ENCODE assay signal across 7 cellular contexts in the genomic region with DNA sequence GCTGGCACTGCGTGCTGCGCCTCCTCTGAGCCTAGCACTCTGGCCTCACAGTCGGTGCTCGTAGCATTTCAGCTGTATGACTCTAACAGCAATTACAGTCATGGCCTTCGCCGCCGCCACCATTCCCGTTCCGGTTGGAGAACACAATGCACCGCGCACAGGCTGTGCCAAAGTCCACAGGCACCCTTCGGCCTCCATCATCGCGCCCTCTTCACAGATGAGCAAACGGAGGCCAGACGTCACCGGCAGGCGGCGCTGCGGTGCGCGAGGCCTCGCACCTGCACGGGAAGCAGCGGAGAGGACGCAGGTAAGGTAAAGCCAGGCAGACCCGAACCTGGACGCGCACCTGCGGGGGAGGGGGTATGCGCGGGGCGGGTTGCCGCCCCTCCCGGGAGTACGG.
A peak's percentile ranks its signal among the peaks of the same experiment; 100 is the strongest.
DNase-seq lines count a peak whose midpoint lies in the region; ATAC-seq and TF ChIP-seq lines count a peak whose summit lies in the region.

No MANE protein-coding gene starts in this region.

- no peaks in the 10 kb centered on the region for H3K9me3 Mint-ChIP-seq in stimulated activated naive CD8-positive, alpha-beta T cell treated with anti-CD3 and anti-CD28 coated beads, Interleukin-15, amount 100 ng/mL, for 72 hours

- no peak overlapping the region for H3K27ac ChIP-seq in Panc1 (ENCODE audit: low read length)
- H3K27ac ChIP-seq in right lobe of liver, result no peak overlapping the region
- H3K27ac ChIP-seq in MM.1S (ENCODE audit: low read length), result no peak overlapping the region

- TF ChIP-seq CTCF in Panc1 (IDR thresholded peaks at IDR 0.05) (peak; percentile 65), right lobe of liver (IDR thresholded peaks at IDR 0.05) (peak in 3 of 4 donors; percentile 17 to 38 (median 27)), MM.1S (IDR thresholded peaks at IDR 0.05; ENCODE audit: low read length) (no peak)

- H2AFZ ChIP-seq in MM.1S (ENCODE audit: low read length), result no peak overlapping the region

- H3K27me3 ChIP-seq in Panc1 (ENCODE audit: control insufficient read depth, insufficient read depth, low read length), result no peaks in the 10 kb centered on the region
- peaks cover 0 to 5% of the 10 kb centered on the region in 2 donors for H3K27me3 ChIP-seq in right lobe of liver
- H3K27me3 ChIP-seq in MM.1S (replicated peaks; ENCODE audit: insufficient read depth, low read length), result no peaks in the 10 kb centered on the region

- H3K4me3 ChIP-seq in Panc1 (ENCODE audit: low read depth in 2 of 2, low read length in 2 of 2), result no peak overlapping the region
- H3K4me3 ChIP-seq in right lobe of liver, result no peak overlapping the region
- no peak overlapping the region for H3K4me3 ChIP-seq in MM.1S (ENCODE audit: low read length)

- POLR2A ChIA-PET in Panc1 (lab: Charles Lee), result no interaction called here

- WGBS in right lobe of liver (ENCODE audit: insufficient coverage, low coverage, low lambda C conversion rate, missing lambda C conversion rate), result 5% methylated on average over 4 of the region's 36 CpGs

- CTCF ChIA-PET in Panc1 (lab: Charles Lee), result no interaction called here

- no peaks in the 10 kb centered on the region for H3K9me2 ChIP-seq in MM.1S (replicated peaks; ENCODE audit: insufficient read depth, low read length)

- H3K27ac Mint-ChIP-seq in stimulated activated naive CD8-positive, alpha-beta T cell treated with anti-CD3 and anti-CD28 coated beads, Interleukin-15, amount 100 ng/mL, for 72 hours, result no peak overlapping the region

- H3K9me3 ChIP-seq in Panc1 (ENCODE audit: control insufficient read depth, insufficient read depth, low read depth, low read length), result no peaks in the 10 kb centered on the region
- no peaks in the 10 kb centered on the region for H3K9me3 ChIP-seq in right lobe of liver
- no peaks in the 10 kb centered on the region for H3K9me3 ChIP-seq in MM.1S (replicated peaks; ENCODE audit: insufficient read depth, low read length)

- H3K4me3 Mint-ChIP-seq in stimulated activated naive CD8-positive, alpha-beta T cell treated with anti-CD3 and anti-CD28 coated beads, Interleukin-15, amount 100 ng/mL, for 72 hours, result peak overlapping the region; percentile 28 to 63

- H3K79me2 ChIP-seq in MM.1S (ENCODE audit: low read length), result no peaks in the 10 kb centered on the region

- no peak for TF ChIP-seq POLR2A in right lobe of liver (IDR thresholded peaks at IDR 0.05)

- H3K9ac ChIP-seq in MM.1S (ENCODE audit: low read length), result no peak overlapping the region

- intact Hi-C loops in Panc1 (cut with micrococcal nuclease; ENCODE audit: unreplicated experiment) (loop anchor here (5.0 kb wide), 1 partner anchor 136 kb away; no protein-coding TSS in a partner anchor), right lobe of liver (cut with DNase I) (loop anchor here in 1 of 2 donors (5.0 to 10.0 kb wide), 2 partner anchors 79 to 136 kb away; no protein-coding TSS in a partner anchor)

- H3K4me1 ChIP-seq in Panc1 (ENCODE audit: control insufficient read depth, insufficient read depth, low read length) (no peaks in the 10 kb centered on the region), right lobe of liver (peaks cover 0 to 9% (median 0%) of the 10 kb centered on the region in 4 donors), MM.1S (ENCODE audit: low read length) (no peaks in the 10 kb centered on the region)

- H3F3A ChIP-seq in MM.1S (ENCODE audit: insufficient read depth, low read length), result no peaks in the 10 kb centered on the region

- H4K20me1 ChIP-seq in MM.1S (ENCODE audit: insufficient read depth, low read length), result no peaks in the 10 kb centered on the region

- no peak for ATAC-seq in Panc1
- no peak for ATAC-seq in right lobe of liver
- peak; percentile 61 for ATAC-seq in stimulated activated naive CD8-positive, alpha-beta T cell treated with anti-CD3 and anti-CD28 coated beads, Interleukin-15, amount 100 ng/mL, for 72 hours
- no peak for ATAC-seq in HG03108 (IDR thresholded peaks at IDR 0.05; ENCODE audit: unreplicated experiment)

- peaks cover 93% of the 10 kb centered on the region for H3K27me3 Mint-ChIP-seq in stimulated activated naive CD8-positive, alpha-beta T cell treated with anti-CD3 and anti-CD28 coated beads, Interleukin-15, amount 100 ng/mL, for 72 hours

- H3K36me3 ChIP-seq in Panc1 (ENCODE audit: control insufficient read depth, insufficient read depth, low read length), result no peaks in the 10 kb centered on the region
- no peaks in the 10 kb centered on the region for H3K36me3 ChIP-seq in right lobe of liver
- no peaks in the 10 kb centered on the region for H3K36me3 ChIP-seq in MM.1S (replicated peaks; ENCODE audit: insufficient read depth, low read length)

- peaks cover 19% of the 10 kb centered on the region for H3K4me1 Mint-ChIP-seq in stimulated activated naive CD8-positive, alpha-beta T cell treated with anti-CD3 and anti-CD28 coated beads, Interleukin-15, amount 100 ng/mL, for 72 hours

- H3K4me2 ChIP-seq in MM.1S (ENCODE audit: low read depth, low read length), result no peak overlapping the region

- BruUV-seq in Panc1 (replicated peaks; lab: Mats Ljungman, UMichigan), result no TSS peak

- in situ Hi-C loops in Panc1 (cut with HindIII; ENCODE audit: low pct_unique_long_range_greater_than_20kb, low sequenced_read_pairs), result no loop called here

- DNase-seq in Panc1 (ENCODE audit: low read depth, low spot score) (no peak), right lobe of liver (peak in 1 of 3 donors; percentile 43), epidermal melanocyte (ENCODE audit: insufficient read length, low spot score) (no peak), MM.1S (no peak)
- peak; percentile 47 for DNase-seq in activated naive CD4-positive, alpha-beta T cell treated with Interleukin-2 at 50 U/mL for 16 hours
- DNase-seq in stimulated activated naive CD8-positive, alpha-beta T cell treated with anti-CD3 and anti-CD28 coated beads, Interleukin-15, amount 100 ng/mL, for 72 hours, result peak; percentile 47 to 53

Comparison
In these comparisons a context has a peak if more than half of its experiments do, and no peak if none do; other contexts are left out.
1. DNase-seq: peak in activated naive CD4-positive, alpha-beta T cell treated with Interleukin-2 at 50 U/mL for 16 hours (single experiment) and stimulated activated naive CD8-positive, alpha-beta T cell treated with anti-CD3 and anti-CD28 coated beads, Interleukin-15, amount 100 ng/mL, for 72 hours (2 of 2); none in Panc1 (single experiment), epidermal melanocyte (single experiment) and MM.1S (single experiment).